ENCODE assay signal across 2 cellular contexts in genomic region chr6:167239470-167239869, GRCh38. TPM values are rescaled to one million over a fixed set of nuclear protein-coding genes. Genes with fewer than 3 reads are reported as not detected.
"Had no signal": no experiment of that assay in that cellular context is flagged by ENCODE, and none has a peak within 500 bp of the region (broad histone marks: within the 10 kb centered on the region; RNA-seq: fewer than 3 reads in every experiment).

No MANE protein-coding gene starts in this region.

RNA-seq across cellular contexts. Expression of gene UNC93A, which starts 51.6 kb away (rescaled TPM):
- total RNA-seq: H4 had no signal
- polyA plus RNA-seq: IgD-negative memory B cell had no signal
